ENCODE assay signal across 10 cellular contexts in genomic region chrX:5681159-5681558, GRCh38.
A peak's percentile ranks its signal among the peaks of the same experiment; 100 is the strongest.
DNase-seq lines count a peak whose midpoint lies in the region; ATAC-seq and TF ChIP-seq lines count a peak whose summit lies in the region.
"Had no signal": no experiment of that assay in that cellular context is flagged by ENCODE, and none has a peak within 500 bp of the region (broad histone marks: within the 10 kb centered on the region; RNA-seq: fewer than 3 reads in every experiment).

No MANE protein-coding gene starts in this region.

- no peak overlapping the region for H3K27ac Mint-ChIP-seq in endodermal cell
- H3K27ac Mint-ChIP-seq: CD4-positive, alpha-beta T cell had no signal

- POLR2A ChIA-PET in A673 (lab: Charles Lee; ENCODE audit: low non-redundant PET): no interaction called here

- BruUV-seq in A673 (replicated peaks; lab: Mats Ljungman, UMichigan): no TSS peak

- TF ChIP-seq CTCF in A673 (conservative IDR thresholded peaks at IDR 0.05; ENCODE audit: low read depth, low read length) (peak; percentile 59), endodermal cell (conservative IDR thresholded peaks at IDR 0.05) (peak; percentile 59), omental fat pad (IDR thresholded peaks at IDR 0.05) (no peak), upper lobe of left lung (IDR thresholded peaks at IDR 0.05) (peak in 1 of 6 experiments; percentile 18)

- H3K27me3 ChIP-seq in A673 (replicated peaks; ENCODE audit: insufficient read depth, low read depth, low read length, poor library complexity) (no peaks in the 10 kb centered on the region), endodermal cell (ENCODE audit: control insufficient read depth, insufficient read depth, low read length, poor library complexity, severe bottlenecking) (no peaks in the 10 kb centered on the region), upper lobe of left lung (no peaks in the 10 kb centered on the region)

- H3K27ac ChIP-seq in A673 (ENCODE audit: low read depth, low read length, poor library complexity, severe bottlenecking) (no peak overlapping the region), endodermal cell (ENCODE audit: low read depth, low read length) (no peak overlapping the region), upper lobe of left lung (no peak overlapping the region)

- DNase-seq in A673 (ENCODE audit: low spot score) (peak; percentile 70), NCI-H1105 treated with DMSO at 0.1 percent for 48 hours (lab: John Stamatoyannopoulos, UW) (peak; percentile 7), endodermal cell (no peak), omental fat pad (ENCODE audit: low spot score) (no peak), KG1 (lab: John Stamatoyannopoulos, UW) (no peak), upper lobe of left lung (no peak)
- DNase-seq: CD4-positive, alpha-beta T cell; NCI-H446 had no signal

- H3K36me3 ChIP-seq in A673 (ENCODE audit: insufficient read depth, low read length, poor library complexity, severe bottlenecking) (no peaks in the 10 kb centered on the region), endodermal cell (ENCODE audit: control insufficient read depth, insufficient read depth, low read length) (no peaks in the 10 kb centered on the region), upper lobe of left lung (no peaks in the 10 kb centered on the region)

- intact Hi-C loops in A673 (cut with micrococcal nuclease; ENCODE audit: unreplicated experiment): no loop called here

- no peaks in the 10 kb centered on the region for H3K36me3 Mint-ChIP-seq in endodermal cell (ENCODE audit: low read depth)

- no peaks in the 10 kb centered on the region for H3K4me1 Mint-ChIP-seq in endodermal cell

- H3K9me3 ChIP-seq in A673 (ENCODE audit: low read depth, low read length, poor library complexity, severe bottlenecking) (no peaks in the 10 kb centered on the region), endodermal cell (ENCODE audit: control insufficient read depth, low read length) (no peaks in the 10 kb centered on the region), upper lobe of left lung (no peaks in the 10 kb centered on the region)

- H3K4me3 Mint-ChIP-seq in endodermal cell: no peak overlapping the region
- H3K4me3 Mint-ChIP-seq: CD4-positive, alpha-beta T cell had no signal

- H3K4me3 ChIP-seq in A673 (ENCODE audit: low read depth, low read length, poor library complexity, severe bottlenecking) (no peak overlapping the region), endodermal cell (ENCODE audit: low read length) (no peak overlapping the region), upper lobe of left lung (no peak overlapping the region)

- peaks cover 3% of the 10 kb centered on the region for H3K9me3 Mint-ChIP-seq in endodermal cell
- H3K9me3 Mint-ChIP-seq: CD4-positive, alpha-beta T cell had no signal

- CTCF ChIA-PET in A673 (lab: Charles Lee): no interaction called here

- no peaks in the 10 kb centered on the region for H3K27me3 Mint-ChIP-seq in endodermal cell (ENCODE audit: insufficient read depth)
- H3K27me3 Mint-ChIP-seq: CD4-positive, alpha-beta T cell had no signal

- peak; percentile 61 for ATAC-seq in GM18868 (IDR thresholded peaks at IDR 0.05; ENCODE audit: unreplicated experiment)
- ATAC-seq in omental fat pad (ENCODE audit: low FRiP score): no peak
- no peak for ATAC-seq in GM19324 (IDR thresholded peaks at IDR 0.05; ENCODE audit: low FRiP score, unreplicated experiment)
- no peak for ATAC-seq in upper lobe of left lung (ENCODE audit: low FRiP score in 2 of 2)

- no peak overlapping the region for H3K9ac ChIP-seq in endodermal cell (ENCODE audit: extremely low read depth, low read length, poor library complexity, severe bottlenecking)

- TF ChIP-seq POLR2A in upper lobe of left lung (IDR thresholded peaks at IDR 0.05): no peak

- 85% methylated on average over 3 of the region's 3 CpGs; no CpG with 5 or more reads in 1 of the 2 experiments for WGBS in endodermal cell (ENCODE audit: insufficient coverage in 1 of 2, insufficient read length in 1 of 2), 2 experiments
- WGBS in upper lobe of left lung, 2 donors: 39 to 47% methylated on average over 3 of the region's 3 CpGs

- TF ChIP-seq EP300 in upper lobe of left lung (IDR thresholded peaks at IDR 0.05): no peak

- H3K4me1 ChIP-seq in A673 (ENCODE audit: insufficient read depth, low read length, poor library complexity, severe bottlenecking): peaks cover 9% of the 10 kb centered on the region
- H3K4me1 ChIP-seq in endodermal cell (ENCODE audit: control insufficient read depth, insufficient read depth, low read length): no peaks in the 10 kb centered on the region
- H3K4me1 ChIP-seq in upper lobe of left lung: no peaks in the 10 kb centered on the region

Comparison
In these comparisons a context has a peak if more than half of its experiments do, and no peak if none do; other contexts are left out.
1. DNase-seq: peak in A673 (single experiment) and NCI-H1105 treated with DMSO at 0.1 percent for 48 hours (single experiment); none in endodermal cell (single experiment), omental fat pad (single experiment), KG1 (single experiment) and upper lobe of left lung (0 of 2).
2. CTCF ChIP-seq: peak in A673 (single experiment) and endodermal cell (single experiment); none in omental fat pad (0 of 3).